13 cellular contexts compared by ENCODE assay signal in the genomic region with DNA sequence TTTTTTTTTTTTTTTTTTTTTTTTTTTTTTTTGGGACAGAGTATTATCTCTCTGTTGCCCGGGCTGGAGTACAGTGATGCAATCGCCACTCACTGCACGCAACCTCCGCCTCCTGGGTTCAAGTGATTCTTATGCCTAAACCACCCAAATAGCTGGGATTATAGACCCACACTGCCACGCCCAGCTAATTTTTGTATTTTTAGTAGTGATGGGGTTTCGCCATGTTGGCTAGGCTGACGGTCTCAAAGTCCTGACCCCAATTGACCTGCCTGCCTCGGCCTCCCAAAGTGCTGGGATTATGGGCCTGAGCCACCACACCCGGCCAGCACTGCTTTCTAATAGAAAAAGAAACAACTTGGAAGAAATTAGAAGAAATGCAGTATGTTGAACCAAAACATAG.
"Had no signal": no experiment of that assay in that cellular context is flagged by ENCODE, and none has a peak within 500 bp of the region (broad histone marks: within the 10 kb centered on the region; RNA-seq: fewer than 3 reads in every experiment).

No MANE protein-coding gene starts in this region.

- DNase-seq: activated CD4-positive, alpha-beta T cell treated with anti-CD3 and anti-CD28 coated beads for 1 hour; activated CD4-positive, alpha-beta T cell treated with anti-CD3 and anti-CD28 coated beads, Interleukin-2, amount 50 U/mL, for 48 hours; activated gamma-delta T cell treated with Interleukin-2 at 50 U/mL for 16 hours; activated naive CD8-positive, alpha-beta T cell treated with anti-CD3 and anti-CD28 coated beads, Interleukin-2, amount 10 ng/mL, durations not matched to agents 7 days and 5 days; activated T-cell treated with anti-CD3 and anti-CD28 coated beads, Interleukin-2, amount 50 U/mL, for 72 hours; glutamatergic neuron; natural killer cell; nucleus accumbens; stimulated activated CD4-positive, alpha-beta T cell treated with anti-CD3 and anti-CD28 coated beads, Interleukin-4, amount 100 ng/mL, for 1 hour; stimulated activated CD8-positive, alpha-beta memory T cell treated with anti-CD3 and anti-CD28 coated beads, Interleukin-4, amount 100 ng/mL, for 48 hours had no signal

- ATAC-seq: activated T-cell treated with anti-CD3 and anti-CD28 coated beads, Interleukin-2, amount 50 U/mL, for 72 hours; natural killer cell had no signal

- H3K27ac ChIP-seq: ascending aorta, thoracic aorta had no signal

- H3K4me3 ChIP-seq: ascending aorta, prostate gland, thoracic aorta had no signal
